Comparison of ENCODE assay signal across 22 cellular contexts in genomic region chr5:74384851-74385250, GRCh38.
A peak's percentile ranks its signal among the peaks of the same experiment; 100 is the strongest.
DNase-seq lines count a peak whose midpoint lies in the region; ATAC-seq and TF ChIP-seq lines count a peak whose summit lies in the region.
"Had no signal": no experiment of that assay in that cellular context is flagged by ENCODE, and none has a peak within 500 bp of the region (broad histone marks: within the 10 kb centered on the region; RNA-seq: fewer than 3 reads in every experiment).

No MANE protein-coding gene starts in this region.

- in situ Hi-C loops in astrocyte of the spinal cord (cut with HindIII; ENCODE audit: low sequenced_read_pairs) = no loop called here

- DNase-seq in GM23338 (ENCODE audit: low spot score) (no peak), NCI-H2171 treated with DMSO at 0.1 percent for 48 hours (lab: John Stamatoyannopoulos, UW) (peak; percentile 86), astrocyte of the spinal cord (ENCODE audit: low read depth, low spot score) (peak; percentile 24), RWPE1 (ENCODE audit: low spot score) (no peak), RPMI8226 (no peak)
- no peak for DNase-seq in naive thymus-derived CD8-positive, alpha-beta T cell
- DNase-seq: activated CD4-positive, alpha-beta T cell treated with anti-CD3 and anti-CD28 coated beads for 36 hours; DMS79; left cardiac atrium; NCI-H2081 treated with DMSO at 0.1 percent for 48 hours; tibial artery had no signal

- TF ChIP-seq EP300 in neural cell (conservative IDR thresholded peaks at IDR 0.05; ENCODE audit: poor library complexity, severe bottlenecking) = no peak

- H3F3A ChIP-seq in GM23338 (replicated peaks; ENCODE audit: low read depth) = no peaks in the 10 kb centered on the region
- peaks cover 6% of the 10 kb centered on the region for H3F3A ChIP-seq in neural cell (ENCODE audit: insufficient read depth, low read length, poor library complexity, severe bottlenecking)

- ATAC-seq in GM23338 = no peak
- ATAC-seq in naive thymus-derived CD8-positive, alpha-beta T cell = no peak
- ATAC-seq: activated CD4-positive, alpha-beta T cell treated with anti-CD3 and anti-CD28 coated beads for 36 hours; esophagus mucosa; HCT116; left cardiac atrium; Right ventricle myocardium inferior had no signal

- no peaks in the 10 kb centered on the region for H3K9me3 ChIP-seq in neural cell (ENCODE audit: low read length)
- H3K9me3 ChIP-seq: ascending aorta, tibial artery had no signal

- H3K9me3 Mint-ChIP-seq in GM23338 = no peaks in the 10 kb centered on the region
- no peaks in the 10 kb centered on the region for H3K9me3 Mint-ChIP-seq in naive thymus-derived CD8-positive, alpha-beta T cell
- H3K9me3 Mint-ChIP-seq: dendritic cell treated with granulocyte-macrophage colony-stimulating factor and Interleukin-4, amounts not matched to agents 40 ng/mL and 50 ng/mL, for 4 days; stimulated activated memory B cell treated with anti-CD40 and anti-IgM and Interleukin-4, amounts not matched to agents 10 μg/mL and 1 μg/mL and 100 μg/mL, for 72 hours; T-helper 2 cell treated with Interferon-gamma antibody and Interleukin-4, amounts not matched to agents 5 μg/mL and 100 μg/mL, for 36 hours had no signal

- H3K27me3 Mint-ChIP-seq in GM23338 (ENCODE audit: insufficient read depth, low read depth, poor library complexity) = no peaks in the 10 kb centered on the region
- peaks cover 0 to 12% (median 6%) of the 10 kb centered on the region in 5 donors for H3K27me3 Mint-ChIP-seq in naive thymus-derived CD8-positive, alpha-beta T cell

- H3K4me2 ChIP-seq in GM23338 = no peak overlapping the region
- peak overlapping the region; percentile 5 for H3K4me2 ChIP-seq in neural cell (ENCODE audit: low read length)
- H3K4me2 ChIP-seq: hepatocyte had no signal

- no peak overlapping the region for H3K27ac ChIP-seq in GM23338 (ENCODE audit: low read depth)
- peak overlapping the region; percentile 59 for H3K27ac ChIP-seq in neural cell (ENCODE audit: low read length)
- H3K27ac ChIP-seq in RWPE1 = no peak overlapping the region
- H3K27ac ChIP-seq: ascending aorta, C4-2B, hepatocyte, parathyroid adenoma, tibial artery had no signal

- no peaks in the 10 kb centered on the region for H3K27me3 ChIP-seq in GM23338 (ENCODE audit: insufficient read depth)
- no peaks in the 10 kb centered on the region for H3K27me3 ChIP-seq in neural cell (ENCODE audit: insufficient read depth, low read depth, low read length)
- H3K27me3 ChIP-seq: ascending aorta, hepatocyte, tibial artery had no signal

- H3K27ac Mint-ChIP-seq in GM23338 = no peak overlapping the region
- no peak overlapping the region for H3K27ac Mint-ChIP-seq in naive thymus-derived CD8-positive, alpha-beta T cell
- H3K27ac Mint-ChIP-seq: activated CD4-positive, alpha-beta T cell treated with anti-CD3 and anti-CD28 coated beads for 36 hours; dendritic cell treated with granulocyte-macrophage colony-stimulating factor and Interleukin-4, amounts not matched to agents 40 ng/mL and 50 ng/mL, for 4 days; stimulated activated memory B cell treated with anti-CD40 and anti-IgM and Interleukin-4, amounts not matched to agents 10 μg/mL and 1 μg/mL and 100 μg/mL, for 72 hours; T-helper 2 cell treated with Interferon-gamma antibody and Interleukin-4, amounts not matched to agents 5 μg/mL and 100 μg/mL, for 36 hours had no signal

- H3K79me2 ChIP-seq in GM23338 (replicated peaks; ENCODE audit: insufficient read depth) = no peaks in the 10 kb centered on the region
- no peaks in the 10 kb centered on the region for H3K79me2 ChIP-seq in neural cell (replicated peaks; ENCODE audit: insufficient read depth, low read length)
- H3K79me2 ChIP-seq: hepatocyte, parathyroid adenoma had no signal

- no peaks in the 10 kb centered on the region for H4K20me1 ChIP-seq in GM23338 (replicated peaks; ENCODE audit: insufficient read depth)
- no peaks in the 10 kb centered on the region for H4K20me1 ChIP-seq in neural cell (ENCODE audit: insufficient read depth)

- no peak for TF ChIP-seq RAD21 in neural cell (conservative IDR thresholded peaks at IDR 0.05)

- POLR2A ChIA-PET in naive thymus-derived CD8-positive, alpha-beta T cell (lab: Charles Lee) = no interaction called here
- POLR2A ChIA-PET in RWPE1 (lab: Yijun Ruan, JAX; ENCODE audit: low non-redundant PET) = no interaction called here

- CTCF ChIA-PET in RWPE1 (lab: Yijun Ruan, JAX) = no interaction called here

- no peaks in the 10 kb centered on the region for H3K36me3 Mint-ChIP-seq in GM23338 (ENCODE audit: low read depth)
- H3K36me3 Mint-ChIP-seq in naive thymus-derived CD8-positive, alpha-beta T cell = no peaks in the 10 kb centered on the region
- H3K36me3 Mint-ChIP-seq: stimulated activated memory B cell treated with anti-CD40 and anti-IgM and Interleukin-4, amounts not matched to agents 10 μg/mL and 1 μg/mL and 100 μg/mL, for 72 hours had no signal

- no peak overlapping the region for H3K4me3 Mint-ChIP-seq in GM23338
- H3K4me3 Mint-ChIP-seq in naive thymus-derived CD8-positive, alpha-beta T cell = no peak overlapping the region
- H3K4me3 Mint-ChIP-seq: activated CD4-positive, alpha-beta T cell treated with anti-CD3 and anti-CD28 coated beads for 36 hours; dendritic cell treated with granulocyte-macrophage colony-stimulating factor and Interleukin-4, amounts not matched to agents 40 ng/mL and 50 ng/mL, for 4 days; stimulated activated memory B cell treated with anti-CD40 and anti-IgM and Interleukin-4, amounts not matched to agents 10 μg/mL and 1 μg/mL and 100 μg/mL, for 72 hours; T-helper 2 cell treated with Interferon-gamma antibody and Interleukin-4, amounts not matched to agents 5 μg/mL and 100 μg/mL, for 36 hours had no signal

- H3K4me1 ChIP-seq in GM23338 (ENCODE audit: insufficient read depth) = peaks cover 5% of the 10 kb centered on the region; the same call in 1 of the 2 replicates

- H2AFZ ChIP-seq in GM23338 = peak overlapping the region; percentile 76; the same call in 1 of the 2 replicates
- H2AFZ ChIP-seq in neural cell (ENCODE audit: low read depth, low read length) = no peak overlapping the region
- H2AFZ ChIP-seq: hepatocyte, parathyroid adenoma had no signal

- no peaks in the 10 kb centered on the region for H3K36me3 ChIP-seq in GM23338 (ENCODE audit: insufficient read depth)
- H3K36me3 ChIP-seq in neural cell (ENCODE audit: insufficient read depth, low read length) = no peaks in the 10 kb centered on the region
- H3K36me3 ChIP-seq: ascending aorta, tibial artery had no signal

- no peak overlapping the region for H3K9ac ChIP-seq in neural cell (ENCODE audit: low read length)
- H3K9ac ChIP-seq: parathyroid adenoma had no signal

- H3K9me2 ChIP-seq in GM23338 (ENCODE audit: insufficient read depth) = no peaks in the 10 kb centered on the region
- H3K9me2 ChIP-seq in neural cell (ENCODE audit: insufficient read depth, low read length) = no peaks in the 10 kb centered on the region

- no peak for TF ChIP-seq CTCF in GM23338 (conservative IDR thresholded peaks at IDR 0.05; ENCODE audit: low read depth in 2 of 2)
- no peak for TF ChIP-seq CTCF in astrocyte of the spinal cord (IDR thresholded peaks at IDR 0.05; ENCODE audit: low read depth, low read length)
- TF ChIP-seq CTCF in neural cell (IDR thresholded peaks at IDR 0.05; ENCODE audit: poor library complexity, severe bottlenecking) = no peak
- no peak for TF ChIP-seq CTCF in RWPE1 (conservative IDR thresholded peaks at IDR 0.05; ENCODE audit: low read depth)

- H3K4me3 ChIP-seq in GM23338 (no peak overlapping the region), astrocyte of the spinal cord (ENCODE audit: low read depth, low read length) (no peak overlapping the region), neural cell (ENCODE audit: low read length) (no peak overlapping the region)
- H3K4me3 ChIP-seq: ascending aorta, hepatocyte, tibial artery had no signal

- H3K4me1 Mint-ChIP-seq in GM23338 = peaks cover 11% of the 10 kb centered on the region
- H3K4me1 Mint-ChIP-seq in naive thymus-derived CD8-positive, alpha-beta T cell = no peaks in the 10 kb centered on the region
- H3K4me1 Mint-ChIP-seq: activated CD4-positive, alpha-beta T cell treated with anti-CD3 and anti-CD28 coated beads for 36 hours had no signal

TF ChIP-seq in GM23338, 12 proteins besides CTCF, POLR2A, EP300 and RAD21 (continues in another document):
- no peak for TF ChIP-seq ZNF114 (CRISPR knock-in tag; IDR thresholded peaks at IDR 0.05)
- no peak for TF ChIP-seq ZNF331 (CRISPR knock-in tag; IDR thresholded peaks at IDR 0.05; ENCODE audit: low read depth)
- no peak for TF ChIP-seq STAT1 (IDR thresholded peaks at IDR 0.05; ENCODE audit: unreplicated experiment)
- no peak for TF ChIP-seq CREB1 (CRISPR knock-in tag; IDR thresholded peaks at IDR 0.05; ENCODE audit: low read depth)
- TF ChIP-seq JUNB (IDR thresholded peaks at IDR 0.05; ENCODE audit: unreplicated experiment) = no peak

TF ChIP-seq in neural cell, 6 proteins besides CTCF, POLR2A, EP300 and RAD21 (continues in another document):
- no peak for TF ChIP-seq POLR2AphosphoS5 (IDR thresholded peaks at IDR 0.05)
- no peak for TF ChIP-seq MXI1 (conservative IDR thresholded peaks at IDR 0.05; ENCODE audit: poor library complexity, severe bottlenecking)
- TF ChIP-seq EZH2 (IDR thresholded peaks at IDR 0.05; ENCODE audit: borderline replicate concordance, insufficient read depth, low read length, poor library complexity, severe bottlenecking) = no peak
- TF ChIP-seq TAF1 (IDR thresholded peaks at IDR 0.05; ENCODE audit: low read depth) = no peak
- peak; percentile 24 for TF ChIP-seq REST (IDR thresholded peaks at IDR 0.05; ENCODE audit: borderline replicate concordance)

Comparison
In these comparisons a context has a peak if more than half of its experiments do, and no peak if none do; other contexts are left out.
1. DNase-seq: peak in NCI-H2171 treated with DMSO at 0.1 percent for 48 hours (single experiment) and astrocyte of the spinal cord (single experiment); none in GM23338 (single experiment), naive thymus-derived CD8-positive, alpha-beta T cell (0 of 10), RWPE1 (single experiment) and RPMI8226 (single experiment).